Comparison of ENCODE assay signal across 9 cellular contexts in genomic region chr11:35012467-35013191, GRCh38.
A peak's percentile ranks its signal among the peaks of the same experiment; 100 is the strongest.
DNase-seq lines count a peak whose midpoint lies in the region; ATAC-seq lines count a peak whose summit lies in the region.
"Had no signal": no experiment of that assay in that cellular context is flagged by ENCODE, and none has a peak within 500 bp of the region (broad histone marks: within the 10 kb centered on the region; RNA-seq: fewer than 3 reads in every experiment).

No MANE protein-coding gene starts in this region.

- DNase-seq in CD8-positive, alpha-beta memory T cell = peak in 3 of 5 donors; percentile 46 to 62 (median 48)
- peak; percentile 42 to 53 for DNase-seq in activated T-cell treated with anti-CD3 and anti-CD28 coated beads, Interleukin-2, amount 50 U/mL, for 72 hours
- DNase-seq in AML-193 (lab: John Stamatoyannopoulos, UW) (no peak), DMS 273 (lab: John Stamatoyannopoulos, UW; ENCODE audit: unreplicated experiment) (no peak), activated gamma-delta T cell treated with Interleukin-2 at 50 U/mL for 16 hours (no peak), putamen (ENCODE audit: low spot score) (no peak)
- DNase-seq: DMS79 had no signal

- no peaks in the 10 kb centered on the region for H3K27me3 ChIP-seq in CD8-positive, alpha-beta memory T cell (ENCODE audit: insufficient read depth, low read length, poor library complexity, severe bottlenecking)

- no peaks in the 10 kb centered on the region for H3K9me3 ChIP-seq in CD8-positive, alpha-beta memory T cell (ENCODE audit: low read length)

- H3K4me3 Mint-ChIP-seq in CD8-positive, alpha-beta memory T cell = peak overlapping the region; percentile 25 to 81 (median 56)
- H3K4me3 Mint-ChIP-seq in activated T-cell treated with anti-CD3 and anti-CD28 coated beads, Interleukin-2, amount 50 U/mL, for 72 hours = peak overlapping the region; percentile 59 to 68

- CTCF ChIA-PET in CD8-positive, alpha-beta memory T cell (lab: Charles Lee) = interaction anchor here (1.4 kb wide), 1 partner anchor 10 kb away, joined by 3 read pairs; no protein-coding TSS in a partner anchor

- no peaks in the 10 kb centered on the region for H3K36me3 ChIP-seq in CD8-positive, alpha-beta memory T cell (ENCODE audit: insufficient read depth, low read length)

- peaks cover 31 to 62% (median 41%) of the 10 kb centered on the region in 3 donors for H3K4me1 Mint-ChIP-seq in CD8-positive, alpha-beta memory T cell
- H3K4me1 Mint-ChIP-seq in activated T-cell treated with anti-CD3 and anti-CD28 coated beads, Interleukin-2, amount 50 U/mL, for 72 hours (ENCODE audit: low read depth) = peaks cover 60% of the 10 kb centered on the region

- no peak overlapping the region for H3K27ac ChIP-seq in CD8-positive, alpha-beta memory T cell (ENCODE audit: low read depth, low read length)

- ATAC-seq in GM19438 (IDR thresholded peaks at IDR 0.05; ENCODE audit: low read depth, unreplicated experiment) (peak; percentile 84), HG03097 (IDR thresholded peaks at IDR 0.05; ENCODE audit: low FRiP score, unreplicated experiment) (peak; percentile 55)
- ATAC-seq in activated T-cell treated with anti-CD3 and anti-CD28 coated beads, Interleukin-2, amount 50 U/mL, for 72 hours (replicated peaks in 1 of 2) = peak; percentile 80 to 81

- H3K36me3 Mint-ChIP-seq in CD8-positive, alpha-beta memory T cell = no peaks in the 10 kb centered on the region
- no peaks in the 10 kb centered on the region for H3K36me3 Mint-ChIP-seq in activated T-cell treated with anti-CD3 and anti-CD28 coated beads, Interleukin-2, amount 50 U/mL, for 72 hours (ENCODE audit: insufficient read depth in 2 of 2)

- H3K27me3 Mint-ChIP-seq in CD8-positive, alpha-beta memory T cell = peaks cover 0 to 2% of the 10 kb centered on the region in 2 donors
- peaks cover 22% of the 10 kb centered on the region for H3K27me3 Mint-ChIP-seq in activated T-cell treated with anti-CD3 and anti-CD28 coated beads, Interleukin-2, amount 50 U/mL, for 72 hours (ENCODE audit: low read depth)

- H3K27ac Mint-ChIP-seq in CD8-positive, alpha-beta memory T cell = peak overlapping the region; percentile 81 to 99 (median 92)
- H3K27ac Mint-ChIP-seq in activated T-cell treated with anti-CD3 and anti-CD28 coated beads, Interleukin-2, amount 50 U/mL, for 72 hours = peak overlapping the region; percentile 90

- POLR2A ChIA-PET in CD8-positive, alpha-beta memory T cell (lab: Charles Lee) = interaction anchor here (0.5 to 1.1 kb wide), 3 partner anchors 31 to 648 kb away, joined by 3 to 12 read pairs (median 3); no protein-coding TSS in a partner anchor

- no peaks in the 10 kb centered on the region for H3K9me3 Mint-ChIP-seq in CD8-positive, alpha-beta memory T cell
- no peaks in the 10 kb centered on the region for H3K9me3 Mint-ChIP-seq in activated T-cell treated with anti-CD3 and anti-CD28 coated beads, Interleukin-2, amount 50 U/mL, for 72 hours

- no peak overlapping the region for H3K4me3 ChIP-seq in CD8-positive, alpha-beta memory T cell (ENCODE audit: low read length)

- H3K4me1 ChIP-seq in CD8-positive, alpha-beta memory T cell (ENCODE audit: insufficient read depth, low read length) = peaks cover 28% of the 10 kb centered on the region

Comparison
In these comparisons a context has a peak if more than half of its experiments do, and no peak if none do; other contexts are left out.
1. DNase-seq: peak in CD8-positive, alpha-beta memory T cell (3 of 5) and activated T-cell treated with anti-CD3 and anti-CD28 coated beads, Interleukin-2, amount 50 U/mL, for 72 hours (2 of 2); none in AML-193 (0 of 2), DMS 273 (single experiment), activated gamma-delta T cell treated with Interleukin-2 at 50 U/mL for 16 hours (single experiment) and putamen (single experiment).
2. Peak in every context shown above with its lines, with median percentiles within 50 percentile points of each other: ATAC-seq.